8 cellular contexts compared by ENCODE assay signal in genomic region chr1:165914136-165914798, GRCh38.
DNase-seq lines count a peak whose midpoint lies in the region; ATAC-seq and TF ChIP-seq lines count a peak whose summit lies in the region.

No MANE protein-coding gene starts in this region.

- no TSS peak for BruUV-seq in PC-9 (replicated peaks; lab: Mats Ljungman, UMichigan)

- CTCF ChIA-PET in PC-9 (lab: Charles Lee) = interaction anchor here (0.9 to 1.1 kb wide), 2 partner anchors 14 to 93 kb away, joined by 3 to 11 read pairs; no protein-coding TSS in a partner anchor

- TF ChIP-seq POLR2A in upper lobe of left lung (IDR thresholded peaks at IDR 0.05) = no peak

- H3K4me3 Mint-ChIP-seq in activated T-cell treated with anti-CD3 and anti-CD28 coated beads, Interleukin-2, amount 50 U/mL, for 72 hours = no peak overlapping the region

- no peaks in the 10 kb centered on the region for H3K4me1 Mint-ChIP-seq in activated T-cell treated with anti-CD3 and anti-CD28 coated beads, Interleukin-2, amount 50 U/mL, for 72 hours (ENCODE audit: low read depth)

- H3K9me3 Mint-ChIP-seq in activated T-cell treated with anti-CD3 and anti-CD28 coated beads, Interleukin-2, amount 50 U/mL, for 72 hours = no peaks in the 10 kb centered on the region

- H3K9me3 ChIP-seq in PC-9 (ENCODE audit: insufficient read depth, low read depth) (no peaks in the 10 kb centered on the region), neutrophil (no peaks in the 10 kb centered on the region), upper lobe of left lung (no peaks in the 10 kb centered on the region)

- H3K27me3 ChIP-seq in PC-9 (ENCODE audit: insufficient read depth, low read depth) (no peaks in the 10 kb centered on the region), neutrophil (no peaks in the 10 kb centered on the region), upper lobe of left lung (no peaks in the 10 kb centered on the region)

- no peaks in the 10 kb centered on the region for H3K27me3 Mint-ChIP-seq in activated T-cell treated with anti-CD3 and anti-CD28 coated beads, Interleukin-2, amount 50 U/mL, for 72 hours (ENCODE audit: low read depth)

- TF ChIP-seq EP300 in Ishikawa (IDR thresholded peaks at IDR 0.05; ENCODE audit: borderline replicate concordance) (no peak), upper lobe of left lung (IDR thresholded peaks at IDR 0.05) (no peak)

- H3K4me3 ChIP-seq in PC-9 (no peak overlapping the region), fibroblast of the aortic adventitia (ENCODE audit: low read depth, low read length) (no peak overlapping the region), neutrophil (ENCODE audit: low read depth in 1 of 2, low read length in 1 of 2) (no peak overlapping the region), upper lobe of left lung (no peak overlapping the region)

- no peaks in the 10 kb centered on the region for H3K79me2 ChIP-seq in PC-9 (ENCODE audit: low read depth)

- TF ChIP-seq RAD21 in Ishikawa (IDR thresholded peaks at IDR 0.05; ENCODE audit: low read depth) = peak; percentile 93

- peaks cover 0 to 1% of the 10 kb centered on the region in 2 donors for H3K36me3 Mint-ChIP-seq in activated T-cell treated with anti-CD3 and anti-CD28 coated beads, Interleukin-2, amount 50 U/mL, for 72 hours (ENCODE audit: insufficient read depth in 2 of 2)

- no peaks in the 10 kb centered on the region for H3K9me2 ChIP-seq in PC-9 (ENCODE audit: insufficient read depth)

- intact Hi-C loops in PC-9 (cut with micrococcal nuclease; ENCODE audit: unreplicated experiment) = loop anchor here (1.0 to 5.0 kb wide), 4 partner anchors 87 to 521 kb away; partner anchors contain the start of gene UCK2

- H3K4me2 ChIP-seq in PC-9 = no peak overlapping the region

- no peak overlapping the region for H3K27ac ChIP-seq in PC-9
- no peak overlapping the region for H3K27ac ChIP-seq in neutrophil
- H3K27ac ChIP-seq in upper lobe of left lung = no peak overlapping the region

- 4 to 5% methylated on average over 4 of the region's 4 CpGs for WGBS in upper lobe of left lung, 2 donors

- H3F3A ChIP-seq in PC-9 (ENCODE audit: insufficient read depth, low read depth) = peaks cover 6% of the 10 kb centered on the region; the same call in 1 of the 2 replicates

- no peak overlapping the region for H2AFZ ChIP-seq in PC-9

- DNase-seq in EH (ENCODE audit: low read depth) (peak; percentile 84), PC-9 (peak; percentile 52 to 54), fibroblast of the aortic adventitia (ENCODE audit: low read depth) (peak; percentile 93), upper lobe of left lung (peak in 1 of 2 donors; percentile 43)
- DNase-seq in activated T-cell treated with anti-CD3 and anti-CD28 coated beads, Interleukin-2, amount 50 U/mL, for 72 hours = peak; percentile 59 to 67

- no peaks in the 10 kb centered on the region for H4K20me1 ChIP-seq in PC-9 (ENCODE audit: insufficient read depth)

- H3K4me1 ChIP-seq in PC-9 (replicated peaks; ENCODE audit: insufficient read depth) = no peaks in the 10 kb centered on the region
- peaks cover 3 to 4% of the 10 kb centered on the region in 2 experiments for H3K4me1 ChIP-seq in neutrophil (ENCODE audit: control insufficient read depth in 1 of 2, insufficient read depth in 1 of 2, low read depth in 1 of 2, low read length in 1 of 2)
- peaks cover 0 to 22% (median 18%) of the 10 kb centered on the region in 4 donors for H3K4me1 ChIP-seq in upper lobe of left lung

- H3K36me3 ChIP-seq in PC-9 (ENCODE audit: low read depth) (no peaks in the 10 kb centered on the region), neutrophil (no peaks in the 10 kb centered on the region), upper lobe of left lung (no peaks in the 10 kb centered on the region)

- TF ChIP-seq CTCF in PC-9 (conservative IDR thresholded peaks at IDR 0.05) = peak; percentile 89
- peak; percentile 87 for TF ChIP-seq CTCF in fibroblast of the aortic adventitia (IDR thresholded peaks at IDR 0.05; ENCODE audit: insufficient read depth, low read length)
- peak; percentile 73 for TF ChIP-seq CTCF in neutrophil (IDR thresholded peaks at IDR 0.05)
- peak; percentile 72 to 96 (median 86) for TF ChIP-seq CTCF in upper lobe of left lung (IDR thresholded peaks at IDR 0.05)

- POLR2A ChIA-PET in PC-9 (lab: Charles Lee; ENCODE audit: unreplicated experiment) = no interaction called here

- peak; percentile 90 for ATAC-seq in GM21717 (IDR thresholded peaks at IDR 0.05; ENCODE audit: unreplicated experiment)
- peak; percentile 85 to 87 for ATAC-seq in activated T-cell treated with anti-CD3 and anti-CD28 coated beads, Interleukin-2, amount 50 U/mL, for 72 hours (replicated peaks in 1 of 2)
- peak; percentile 71 to 83 for ATAC-seq in upper lobe of left lung (ENCODE audit: low FRiP score in 2 of 2)

- H3K27ac Mint-ChIP-seq in activated T-cell treated with anti-CD3 and anti-CD28 coated beads, Interleukin-2, amount 50 U/mL, for 72 hours = no peak overlapping the region

TF ChIP-seq in Ishikawa, 13 proteins besides CTCF, POLR2A, EP300 and RAD21:
- TF ChIP-seq ZBTB7A (IDR thresholded peaks at IDR 0.05; ENCODE audit: low read depth) (no peak), CREB1 (IDR thresholded peaks at IDR 0.05; ENCODE audit: low read depth) (no peak), FOXM1 (IDR thresholded peaks at IDR 0.05; ENCODE audit: borderline replicate concordance, low read depth) (no peak), EGR1 (IDR thresholded peaks at IDR 0.05) (no peak), NFIC (IDR thresholded peaks at IDR 0.05) (no peak), TEAD4 (IDR thresholded peaks at IDR 0.05) (no peak), TCF12 (IDR thresholded peaks at IDR 0.05; ENCODE audit: low read depth) (no peak), YY1 (IDR thresholded peaks at IDR 0.05; ENCODE audit: low read depth) (no peak)
- TF ChIP-seq, protein P1, sequence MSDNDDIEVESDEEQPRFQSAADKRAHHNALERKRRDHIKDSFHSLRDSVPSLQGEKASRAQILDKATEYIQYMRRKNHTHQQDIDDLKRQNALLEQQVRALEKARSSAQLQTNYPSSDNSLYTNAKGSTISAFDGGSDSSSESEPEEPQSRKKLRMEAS (IDR thresholded peaks at IDR 0.05) = no peak
- TF ChIP-seq, protein P2, sequence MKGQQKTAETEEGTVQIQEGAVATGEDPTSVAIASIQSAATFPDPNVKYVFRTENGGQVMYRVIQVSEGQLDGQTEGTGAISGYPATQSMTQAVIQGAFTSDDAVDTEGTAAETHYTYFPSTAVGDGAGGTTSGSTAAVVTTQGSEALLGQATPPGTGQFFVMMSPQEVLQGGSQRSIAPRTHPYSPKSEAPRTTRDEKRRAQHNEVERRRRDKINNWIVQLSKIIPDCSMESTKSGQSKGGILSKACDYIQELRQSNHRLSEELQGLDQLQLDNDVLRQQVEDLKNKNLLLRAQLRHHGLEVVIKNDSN (IDR thresholded peaks at IDR 0.05) = no peak
